In genomic region chr18:61883547-61883946, GRCh38 we compare ENCODE assay signal across 2 cellular contexts.
TF ChIP-seq lines count a peak whose summit lies in the region.

No MANE protein-coding gene starts in this region.

TF ChIP-seq in SK-N-SH, 30 proteins besides CTCF, POLR2A, EP300 and RAD21 (continued from another document):
- TF ChIP-seq JUND (IDR thresholded peaks at IDR 0.05), result no peak
- TF ChIP-seq MEF2A (IDR thresholded peaks at IDR 0.05; ENCODE audit: borderline replicate concordance, low read depth), result no peak
- TF ChIP-seq FOXJ3 (CRISPR knock-in tag; IDR thresholded peaks at IDR 0.05), result no peak
- no peak for TF ChIP-seq TCF12 (IDR thresholded peaks at IDR 0.05)
- TF ChIP-seq SMC3 (IDR thresholded peaks at IDR 0.05; ENCODE audit: low read depth, low read length), result no peak
- TF ChIP-seq FOSL2 (IDR thresholded peaks at IDR 0.05; ENCODE audit: borderline replicate concordance, low read depth), result no peak
- no peak for TF ChIP-seq MXI1 (IDR thresholded peaks at IDR 0.05; ENCODE audit: low read depth, low read length)
- no peak for TF ChIP-seq FOXM1 (IDR thresholded peaks at IDR 0.05; ENCODE audit: low read depth)
- TF ChIP-seq NRF1 (IDR thresholded peaks at IDR 0.05; ENCODE audit: low read depth, low read length), result no peak
- TF ChIP-seq IRF3 (IDR thresholded peaks at IDR 0.05; ENCODE audit: low read depth, low read length), result no peak
- no peak for TF ChIP-seq YY1 (IDR thresholded peaks at IDR 0.05; ENCODE audit: low read depth)
- no peak for TF ChIP-seq CHD2 (IDR thresholded peaks at IDR 0.05; ENCODE audit: low read length, partially characterized antibody)
- no peak for TF ChIP-seq EZH2phosphoT487 (IDR thresholded peaks at IDR 0.05; ENCODE audit: borderline replicate concordance, low read depth)
- no peak for TF ChIP-seq SIN3A (IDR thresholded peaks at IDR 0.05; ENCODE audit: borderline replicate concordance, low read depth, low read length)
- no peak for TF ChIP-seq RFX5 (IDR thresholded peaks at IDR 0.05; ENCODE audit: low read length)
- TF ChIP-seq GABPA (IDR thresholded peaks at IDR 0.05; ENCODE audit: low read depth), result no peak

TF ChIP-seq in SK-N-SH treated with all-trans-retinoic acid at 6 μM for 48 hours, 23 proteins besides CTCF, POLR2A, EP300 and RAD21 (continued from another document):
- no peak for TF ChIP-seq CREB5 (CRISPR knock-in tag; IDR thresholded peaks at IDR 0.05; ENCODE audit: low read depth)
